ENCODE assay signal across 24 cellular contexts in the genomic region with DNA sequence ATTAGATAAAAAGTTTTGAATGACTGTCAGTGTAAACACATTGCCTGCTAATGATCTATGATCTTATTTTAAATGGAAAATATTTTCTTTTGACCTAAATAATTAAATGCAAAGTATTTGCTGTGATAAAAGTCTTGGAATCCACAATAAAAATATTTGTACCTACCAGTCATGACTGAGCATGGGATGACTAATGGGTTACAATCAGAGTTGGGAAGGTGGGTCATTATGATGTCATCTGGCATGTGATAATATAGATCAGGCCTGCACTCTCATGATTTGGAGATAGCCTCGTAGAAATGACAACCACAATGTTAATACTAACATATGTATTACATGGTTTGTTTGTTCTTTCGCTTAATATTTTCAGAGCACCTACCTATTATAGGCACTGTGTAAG.
DNase-seq lines count a peak whose midpoint lies in the region; TF ChIP-seq lines count a peak whose summit lies in the region.
"Had no signal": no experiment of that assay in that cellular context is flagged by ENCODE, and none has a peak within 500 bp of the region (broad histone marks: within the 10 kb centered on the region; RNA-seq: fewer than 3 reads in every experiment).

No MANE protein-coding gene starts in this region.

- no peak for TF ChIP-seq CTCF in MM.1S (IDR thresholded peaks at IDR 0.05; ENCODE audit: low read length)

- H3K9ac ChIP-seq in MM.1S (ENCODE audit: low read length) = no peak overlapping the region

- H3K79me2 ChIP-seq in MM.1S (ENCODE audit: low read length) = no peaks in the 10 kb centered on the region

- no peaks in the 10 kb centered on the region for H4K20me1 ChIP-seq in MM.1S (ENCODE audit: insufficient read depth, low read length)

- no peaks in the 10 kb centered on the region for H3K4me1 ChIP-seq in MM.1S (ENCODE audit: low read length)
- H3K4me1 ChIP-seq: gastroesophageal sphincter, lower lobe of right lung, pancreas, stomach, transverse colon had no signal

- no peaks in the 10 kb centered on the region for H3K36me3 ChIP-seq in MM.1S (replicated peaks; ENCODE audit: insufficient read depth, low read length)
- H3K36me3 ChIP-seq: gastroesophageal sphincter, lower lobe of right lung, pancreas, stomach, transverse colon had no signal

- no peaks in the 10 kb centered on the region for H3K9me2 ChIP-seq in MM.1S (replicated peaks; ENCODE audit: insufficient read depth, low read length)

- H3K27me3 ChIP-seq in MM.1S (replicated peaks; ENCODE audit: insufficient read depth, low read length) = no peaks in the 10 kb centered on the region
- H3K27me3 ChIP-seq: gastroesophageal sphincter, pancreas, stomach, transverse colon had no signal

- no peaks in the 10 kb centered on the region for H3F3A ChIP-seq in MM.1S (ENCODE audit: insufficient read depth, low read length)

- no peak overlapping the region for H3K4me2 ChIP-seq in MM.1S (ENCODE audit: low read depth, low read length)

- no peak overlapping the region for H2AFZ ChIP-seq in MM.1S (ENCODE audit: low read length)

- peak; percentile 30 for DNase-seq in ELR (ENCODE audit: low read depth)
- DNase-seq in LHCN-M2 (ENCODE audit: low read depth) = peak; percentile 0
- peak; percentile 10 for DNase-seq in astrocyte of the hippocampus (ENCODE audit: low read depth, low spot score)
- DNase-seq in kidney tubule cell (ENCODE audit: low spot score) = peak; percentile 82
- no peak for DNase-seq in foreskin melanocyte
- DNase-seq in MM.1S = no peak
- no peak for DNase-seq in DMS153 (lab: John Stamatoyannopoulos, UW)
- no peak for DNase-seq in NCI-H524 treated with DMSO at 0.1 percent for 48 hours (lab: John Stamatoyannopoulos, UW)
- DNase-seq: activated CD8-positive, alpha-beta T cell treated with anti-CD3 and anti-CD28 coated beads, Interleukin-2, amount 10 ng/mL, durations not matched to agents 7 days and 5 days; activated effector memory CD4-positive, alpha-beta T cell treated with anti-CD3 and anti-CD28 coated beads, Interleukin-2, amount 50 U/mL, for 16 hours; activated naive CD8-positive, alpha-beta T cell treated with anti-CD3 and anti-CD28 coated beads, Interleukin-2, amount 10 ng/mL, durations not matched to agents 7 days and 5 days; hypothalamus; lower lobe of right lung; NCI-H1105; NCI-H2081; NCI-H446; nephron progenitor cell; OCI-M1; pancreas; SIG-M5; stomach; T-helper 1 cell; transverse colon had no signal

- H3K9me3 ChIP-seq in MM.1S (replicated peaks; ENCODE audit: insufficient read depth, low read length) = no peaks in the 10 kb centered on the region
- H3K9me3 ChIP-seq: gastroesophageal sphincter, lower lobe of right lung, pancreas, stomach, transverse colon had no signal

- H3K4me3 ChIP-seq in MM.1S (ENCODE audit: low read length) = no peak overlapping the region
- H3K4me3 ChIP-seq: gastroesophageal sphincter, lower lobe of right lung, pancreas, stomach, transverse colon had no signal

- H3K27ac ChIP-seq in MM.1S (ENCODE audit: low read length) = no peak overlapping the region
- H3K27ac ChIP-seq: gastroesophageal sphincter, lower lobe of right lung, pancreas, stomach, transverse colon had no signal

Comparison
In these comparisons a context has a peak if more than half of its experiments do, and no peak if none do; other contexts are left out.
1. DNase-seq: peak in ELR (single experiment), LHCN-M2 (single experiment), astrocyte of the hippocampus (single experiment) and kidney tubule cell (single experiment); none in foreskin melanocyte (single experiment), MM.1S (single experiment), DMS153 (single experiment) and NCI-H524 treated with DMSO at 0.1 percent for 48 hours (single experiment).